9 cellular contexts compared by ENCODE assay signal in genomic region chr14:28773917-28774691, GRCh38.
DNase-seq lines count a peak whose midpoint lies in the region; ATAC-seq and FAIRE-seq lines count a peak whose summit lies in the region.
"Had no signal": no experiment of that assay in that cellular context is flagged by ENCODE, and none has a peak within 500 bp of the region (broad histone marks: within the 10 kb centered on the region; RNA-seq: fewer than 3 reads in every experiment).

No MANE protein-coding gene starts in this region.

- FAIRE-seq in HTR-8/SVneo (lab: Jason Lieb, UNC), result peak; percentile 88

- ATAC-seq in HG03521 (IDR thresholded peaks at IDR 0.05; ENCODE audit: unreplicated experiment) (no peak), GM21529 (IDR thresholded peaks at IDR 0.05; ENCODE audit: unreplicated experiment) (no peak)

- DNase-seq in D341Med (ENCODE audit: low spot score) (peak; percentile 74), HTR-8/SVneo (ENCODE audit: insufficient read length, low spot score) (no peak), amygdala (lab: John Stamatoyannopoulos, UW) (peak in 40 of 56 donors; percentile 42 to 84 (median 66)), left kidney (ENCODE audit: low read depth, low spot score) (peak; percentile 88), activated T-cell treated with anti-CD3 and anti-CD28 coated beads for 4 hours (no peak)
- no peak for DNase-seq in stimulated activated CD4-positive, alpha-beta T cell treated with anti-CD3 and anti-CD28 coated beads, Interleukin-4, amount 100 ng/mL, for 4 hours
- DNase-seq: immature natural killer cell had no signal

Comparison
In these comparisons a context has a peak if more than half of its experiments do, and no peak if none do; other contexts are left out.
1. DNase-seq: peak in D341Med (single experiment), amygdala (40 of 56) and left kidney (single experiment); none in HTR-8/SVneo (single experiment), stimulated activated CD4-positive, alpha-beta T cell treated with anti-CD3 and anti-CD28 coated beads, Interleukin-4, amount 100 ng/mL, for 4 hours (0 of 2) and activated T-cell treated with anti-CD3 and anti-CD28 coated beads for 4 hours (single experiment).